16 cellular contexts compared by ENCODE assay signal in the genomic region with DNA sequence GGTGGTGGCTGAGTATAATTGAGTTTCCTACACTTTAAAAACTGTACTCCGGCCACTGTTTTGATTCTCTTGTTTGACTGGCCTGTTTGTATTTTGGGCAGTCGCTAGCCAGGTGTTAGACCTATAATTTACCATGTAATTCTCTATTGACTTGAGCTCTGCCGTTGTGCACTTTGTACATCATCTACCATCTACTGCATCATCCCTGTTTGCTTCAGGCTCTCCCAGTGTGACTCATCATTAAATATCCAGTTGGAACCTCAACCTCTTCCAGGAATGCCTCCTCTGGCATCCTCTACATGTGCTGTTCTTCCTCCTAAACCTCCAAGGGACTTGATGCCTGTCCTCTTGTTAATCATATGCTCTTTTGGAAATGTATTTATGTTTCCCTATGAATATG.
DNase-seq lines count a peak whose midpoint lies in the region; ATAC-seq and TF ChIP-seq lines count a peak whose summit lies in the region.
"Had no signal": no experiment of that assay in that cellular context is flagged by ENCODE, and none has a peak within 500 bp of the region (broad histone marks: within the 10 kb centered on the region; RNA-seq: fewer than 3 reads in every experiment).

No MANE protein-coding gene starts in this region.

- H3K4me3 ChIP-seq in astrocyte of the cerebellum (ENCODE audit: low read depth, low read length): no peak overlapping the region
- no peak overlapping the region for H3K4me3 ChIP-seq in liver (ENCODE audit: low read depth in 1 of 3, low read length in 3 of 3)

- CTCF ChIA-PET in activated CD4-positive, alpha-beta T cell treated with anti-CD3 and anti-CD28 coated beads for 36 hours (lab: Charles Lee): no interaction called here
- CTCF ChIA-PET in WTC11 (lab: Charles Lee): no interaction called here

- H3K27me3 Mint-ChIP-seq in activated CD4-positive, alpha-beta T cell treated with anti-CD3 and anti-CD28 coated beads for 36 hours: no peaks in the 10 kb centered on the region
- H3K27me3 Mint-ChIP-seq in WTC11 (ENCODE audit: low read depth): no peaks in the 10 kb centered on the region

- intact Hi-C loops in activated CD4-positive, alpha-beta T cell treated with anti-CD3 and anti-CD28 coated beads for 36 hours (cut with DNase I, micrococcal nuclease): no loop called here

- H3K27ac ChIP-seq in liver (ENCODE audit: low read depth in 1 of 2, low read length in 2 of 2): no peak overlapping the region

- H3K9me3 ChIP-seq in liver (ENCODE audit: control insufficient read depth in 4 of 4, low read length in 3 of 4): no peaks in the 10 kb centered on the region

- H3K9me3 Mint-ChIP-seq in activated CD4-positive, alpha-beta T cell treated with anti-CD3 and anti-CD28 coated beads for 36 hours (ENCODE audit: low read depth): no peaks in the 10 kb centered on the region
- no peaks in the 10 kb centered on the region for H3K9me3 Mint-ChIP-seq in WTC11

- H3K36me3 ChIP-seq in liver (ENCODE audit: control insufficient read depth in 4 of 4, insufficient read depth in 3 of 4, low read depth in 1 of 4, low read length in 3 of 4): no peaks in the 10 kb centered on the region

- no peak for TF ChIP-seq RAD21 in liver (IDR thresholded peaks at IDR 0.05)

- H3K4me1 ChIP-seq in liver (ENCODE audit: control insufficient read depth in 4 of 4, insufficient read depth in 4 of 4, low read length in 3 of 4): peaks cover 0 to 6% (median 0%) of the 10 kb centered on the region in 4 donors

- no peak overlapping the region for H3K4me3 Mint-ChIP-seq in activated CD4-positive, alpha-beta T cell treated with anti-CD3 and anti-CD28 coated beads for 36 hours
- H3K4me3 Mint-ChIP-seq in WTC11: no peak overlapping the region

- no peaks in the 10 kb centered on the region for H3K27me3 ChIP-seq in liver (ENCODE audit: control insufficient read depth in 4 of 4, insufficient read depth in 4 of 4, low read length in 3 of 4)

- WGBS in liver: 63% methylated on average over 3 of the region's 3 CpGs

- DNase-seq in DMS53 (lab: John Stamatoyannopoulos, UW) (peak; percentile 88), NCI-H146 treated with DMSO at 0.1 percent for 48 hours (lab: John Stamatoyannopoulos, UW; ENCODE audit: unreplicated experiment) (peak; percentile 77), astrocyte of the cerebellum (ENCODE audit: low read depth) (peak; percentile 16), NCI-H128 (lab: John Stamatoyannopoulos, UW; ENCODE audit: unreplicated experiment) (no peak), WTC11 (ENCODE audit: low spot score) (no peak)
- no peak for DNase-seq in activated CD4-positive, alpha-beta T cell treated with anti-CD3 and anti-CD28 coated beads for 36 hours
- DNase-seq: activated CD4-positive, alpha-beta T cell treated with anti-CD3 and anti-CD28 coated beads for 4 hours; cerebellar nuclear complex; foreskin melanocyte; Karpas-422; left cardiac atrium; NCI-H524 treated with DMSO at 0.1 percent for 48 hours; stimulated activated CD4-positive, alpha-beta T cell treated with anti-CD3 and anti-CD28 coated beads, Interleukin-2, amount 100 ng/mL, for 48 hours; stimulated activated naive CD8-positive, alpha-beta T cell treated with anti-CD3 and anti-CD28 coated beads, Interleukin-15, Interleukin-2, amounts not matched to agents 100 U/mL and 50 U/mL, for 24 hours had no signal

- POLR2A ChIA-PET in activated CD4-positive, alpha-beta T cell treated with anti-CD3 and anti-CD28 coated beads for 36 hours (lab: Charles Lee): no interaction called here
- POLR2A ChIA-PET in WTC11 (lab: Charles Lee): no interaction called here

- no peak for ATAC-seq in activated CD4-positive, alpha-beta T cell treated with anti-CD3 and anti-CD28 coated beads for 36 hours
- ATAC-seq in WTC11 (no peak), GM18909 (IDR thresholded peaks at IDR 0.05; ENCODE audit: poor library complexity, unreplicated experiment) (no peak)
- ATAC-seq: stimulated activated naive CD8-positive, alpha-beta T cell treated with anti-CD3 and anti-CD28 coated beads, Interleukin-15, Interleukin-2, amounts not matched to agents 100 U/mL and 50 U/mL, for 24 hours had no signal

- in situ Hi-C loops in astrocyte of the cerebellum (cut with HindIII; ENCODE audit: low sequenced_read_pairs): no loop called here

- no peak for TF ChIP-seq CTCF in astrocyte of the cerebellum (IDR thresholded peaks at IDR 0.05; ENCODE audit: low read depth, low read length, missing control alignments)
- TF ChIP-seq CTCF in liver (IDR thresholded peaks at IDR 0.05; ENCODE audit: low read depth, low read length, missing input control): no peak
- no peak for TF ChIP-seq CTCF in WTC11 (IDR thresholded peaks at IDR 0.05)

- H3K9ac ChIP-seq in liver (ENCODE audit: low read depth in 1 of 2, low read length in 2 of 2): no peak overlapping the region

- peaks cover 36% of the 10 kb centered on the region for H3K4me1 Mint-ChIP-seq in activated CD4-positive, alpha-beta T cell treated with anti-CD3 and anti-CD28 coated beads for 36 hours
- peaks cover 3% of the 10 kb centered on the region for H3K4me1 Mint-ChIP-seq in WTC11

- no peak overlapping the region for H3K27ac Mint-ChIP-seq in activated CD4-positive, alpha-beta T cell treated with anti-CD3 and anti-CD28 coated beads for 36 hours
- no peak overlapping the region for H3K27ac Mint-ChIP-seq in WTC11

- no peaks in the 10 kb centered on the region for H3K36me3 Mint-ChIP-seq in activated CD4-positive, alpha-beta T cell treated with anti-CD3 and anti-CD28 coated beads for 36 hours (ENCODE audit: low read depth)
- H3K36me3 Mint-ChIP-seq in WTC11: no peaks in the 10 kb centered on the region

TF ChIP-seq in liver, 16 proteins besides CTCF, POLR2A, EP300 and RAD21:
- peak in 1 of 2 donors; percentile 62 for TF ChIP-seq JUND (IDR thresholded peaks at IDR 0.05)
- TF ChIP-seq YY1 (IDR thresholded peaks at IDR 0.05): no peak
- TF ChIP-seq FOXA2 (IDR thresholded peaks at IDR 0.05): peak; percentile 44
- TF ChIP-seq HNF4A (conservative IDR thresholded peaks at IDR 0.05): peak in 1 of 2 donors; percentile 38

TF ChIP-seq in WTC11, 78 proteins besides CTCF, POLR2A, EP300 and RAD21 (continues in another document):
- no peak for TF ChIP-seq JUN (CRISPR knock-in tag; IDR thresholded peaks at IDR 0.05)
- no peak for TF ChIP-seq NFYB (CRISPR knock-in tag; conservative IDR thresholded peaks at IDR 0.05; ENCODE audit: low read depth)
- no peak for TF ChIP-seq NR2C2 (CRISPR knock-in tag; IDR thresholded peaks at IDR 0.05)
- no peak for TF ChIP-seq SOX15 (CRISPR knock-in tag; IDR thresholded peaks at IDR 0.05)
- TF ChIP-seq CBFB (CRISPR knock-in tag; IDR thresholded peaks at IDR 0.05; ENCODE audit: low read depth): no peak
- TF ChIP-seq, protein P1, sequence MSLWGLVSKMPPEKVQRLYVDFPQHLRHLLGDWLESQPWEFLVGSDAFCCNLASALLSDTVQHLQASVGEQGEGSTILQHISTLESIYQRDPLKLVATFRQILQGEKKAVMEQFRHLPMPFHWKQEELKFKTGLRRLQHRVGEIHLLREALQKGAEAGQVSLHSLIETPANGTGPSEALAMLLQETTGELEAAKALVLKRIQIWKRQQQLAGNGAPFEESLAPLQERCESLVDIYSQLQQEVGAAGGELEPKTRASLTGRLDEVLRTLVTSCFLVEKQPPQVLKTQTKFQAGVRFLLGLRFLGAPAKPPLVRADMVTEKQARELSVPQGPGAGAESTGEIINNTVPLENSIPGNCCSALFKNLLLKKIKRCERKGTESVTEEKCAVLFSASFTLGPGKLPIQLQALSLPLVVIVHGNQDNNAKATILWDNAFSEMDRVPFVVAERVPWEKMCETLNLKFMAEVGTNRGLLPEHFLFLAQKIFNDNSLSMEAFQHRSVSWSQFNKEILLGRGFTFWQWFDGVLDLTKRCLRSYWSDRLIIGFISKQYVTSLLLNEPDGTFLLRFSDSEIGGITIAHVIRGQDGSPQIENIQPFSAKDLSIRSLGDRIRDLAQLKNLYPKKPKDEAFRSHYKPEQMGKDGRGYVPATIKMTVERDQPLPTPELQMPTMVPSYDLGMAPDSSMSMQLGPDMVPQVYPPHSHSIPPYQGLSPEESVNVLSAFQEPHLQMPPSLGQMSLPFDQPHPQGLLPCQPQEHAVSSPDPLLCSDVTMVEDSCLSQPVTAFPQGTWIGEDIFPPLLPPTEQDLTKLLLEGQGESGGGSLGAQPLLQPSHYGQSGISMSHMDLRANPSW (CRISPR knock-in tag; conservative IDR thresholded peaks at IDR 0.05; ENCODE audit: low read depth): no peak
- TF ChIP-seq MYBL2 (CRISPR knock-in tag; IDR thresholded peaks at IDR 0.05): no peak
- no peak for TF ChIP-seq ZNF532 (CRISPR knock-in tag; IDR thresholded peaks at IDR 0.05; ENCODE audit: borderline replicate concordance)

Comparison
In these comparisons a context has a peak if more than half of its experiments do, and no peak if none do; other contexts are left out.
1. DNase-seq: peak in DMS53 (single experiment), NCI-H146 treated with DMSO at 0.1 percent for 48 hours (single experiment) and astrocyte of the cerebellum (single experiment); none in activated CD4-positive, alpha-beta T cell treated with anti-CD3 and anti-CD28 coated beads for 36 hours (single experiment), NCI-H128 (single experiment) and WTC11 (single experiment).